12 cellular contexts compared by ENCODE assay signal in the genomic region with DNA sequence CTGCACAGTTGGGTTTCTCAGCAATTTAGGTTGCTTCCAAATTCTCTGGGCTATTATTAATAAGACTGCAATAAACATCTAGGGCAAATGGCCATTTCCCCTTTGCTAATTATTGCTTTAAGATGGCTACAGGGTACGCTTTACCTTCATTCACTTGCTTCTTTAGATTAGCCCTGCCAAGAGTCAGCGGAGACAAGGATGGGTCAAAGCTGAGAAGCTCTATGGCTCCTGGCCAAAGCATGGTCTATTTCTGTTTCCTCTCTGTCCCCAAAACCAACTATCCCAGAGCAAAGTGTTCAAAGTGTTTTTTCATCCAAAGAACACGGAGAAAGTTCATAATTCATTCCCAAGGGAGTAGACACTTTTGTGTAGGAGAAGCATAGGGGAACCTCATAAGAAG.
DNase-seq lines count a peak whose midpoint lies in the region; ATAC-seq and TF ChIP-seq lines count a peak whose summit lies in the region.
"Had no signal": no experiment of that assay in that cellular context is flagged by ENCODE, and none has a peak within 500 bp of the region (broad histone marks: within the 10 kb centered on the region; RNA-seq: fewer than 3 reads in every experiment).

No MANE protein-coding gene starts in this region.

- peaks cover 11 to 18% (median 12%) of the 10 kb centered on the region in 3 donors for H3K4me1 Mint-ChIP-seq in CD8-positive, alpha-beta memory T cell
- H3K4me1 Mint-ChIP-seq in naive thymus-derived CD4-positive, alpha-beta T cell = peaks cover 8 to 34% (median 23%) of the 10 kb centered on the region in 7 donors
- H3K4me1 Mint-ChIP-seq: B cell had no signal

- H3K36me3 Mint-ChIP-seq in CD8-positive, alpha-beta memory T cell = peaks cover 29 to 97% (median 66%) of the 10 kb centered on the region in 3 donors
- peaks cover 39 to 84% (median 73%) of the 10 kb centered on the region in 5 donors for H3K36me3 Mint-ChIP-seq in naive thymus-derived CD4-positive, alpha-beta T cell

- no peak for TF ChIP-seq CTCF in right atrium auricular region (IDR thresholded peaks at IDR 0.05)

- DNase-seq in Right ventricle myocardium inferior (ENCODE audit: missing footprints) = no peak
- no peak for DNase-seq in right atrium auricular region (ENCODE audit: low spot score)
- no peak for DNase-seq in CD8-positive, alpha-beta memory T cell
- DNase-seq in left cardiac atrium = no peak
- DNase-seq in naive thymus-derived CD4-positive, alpha-beta T cell = no peak
- DNase-seq in GOT3 (lab: John Stamatoyannopoulos, UW) = no peak
- DNase-seq in OCI-M2 (lab: John Stamatoyannopoulos, UW; ENCODE audit: unreplicated experiment) = no peak
- DNase-seq: C1 segment of cervical spinal cord, DMS53, GF-D8, HCEC 1CT had no signal

- peak overlapping the region in 1 of 2 donors; percentile 28 for H3K27ac ChIP-seq in right atrium auricular region
- H3K27ac ChIP-seq in CD8-positive, alpha-beta memory T cell (ENCODE audit: low read depth, low read length) = no peak overlapping the region
- H3K27ac ChIP-seq in naive thymus-derived CD4-positive, alpha-beta T cell (ENCODE audit: low read depth, low read length) = no peak overlapping the region

- no peaks in the 10 kb centered on the region for H3K27me3 ChIP-seq in right atrium auricular region
- H3K27me3 ChIP-seq in CD8-positive, alpha-beta memory T cell (ENCODE audit: insufficient read depth, low read length, poor library complexity, severe bottlenecking) = no peaks in the 10 kb centered on the region
- H3K27me3 ChIP-seq in naive thymus-derived CD4-positive, alpha-beta T cell (ENCODE audit: control insufficient read depth in 2 of 2, insufficient read depth in 2 of 2, low read length in 2 of 2) = no peaks in the 10 kb centered on the region

- POLR2A ChIA-PET in CD8-positive, alpha-beta memory T cell (lab: Charles Lee) = no interaction called here
- POLR2A ChIA-PET in naive thymus-derived CD4-positive, alpha-beta T cell (lab: Charles Lee) = interaction anchor here (0.6 kb wide), 1 partner anchor 12 kb away, joined by 3 read pairs; no protein-coding TSS in a partner anchor

- H3K4me3 ChIP-seq in right atrium auricular region = no peak overlapping the region
- H3K4me3 ChIP-seq in CD8-positive, alpha-beta memory T cell (ENCODE audit: low read length) = no peak overlapping the region
- no peak overlapping the region for H3K4me3 ChIP-seq in naive thymus-derived CD4-positive, alpha-beta T cell (ENCODE audit: low read length)

- H3K4me1 ChIP-seq in right atrium auricular region = peaks cover 0 to 22% of the 10 kb centered on the region in 2 donors
- no peaks in the 10 kb centered on the region for H3K4me1 ChIP-seq in CD8-positive, alpha-beta memory T cell (ENCODE audit: insufficient read depth, low read length)
- H3K4me1 ChIP-seq in naive thymus-derived CD4-positive, alpha-beta T cell (ENCODE audit: control insufficient read depth in 2 of 2, insufficient read depth in 2 of 2, low read length in 2 of 2) = no peaks in the 10 kb centered on the region

- H3K27ac Mint-ChIP-seq in CD8-positive, alpha-beta memory T cell = peak overlapping the region in 6 of 8 donors; percentile 10 to 85 (median 52)
- peak overlapping the region in 6 of 9 donors; percentile 13 to 68 (median 31) for H3K27ac Mint-ChIP-seq in naive thymus-derived CD4-positive, alpha-beta T cell
- H3K27ac Mint-ChIP-seq: B cell had no signal

- ATAC-seq in Right ventricle myocardium inferior = peak; percentile 55
- peak; percentile 22 to 67 for ATAC-seq in left cardiac atrium
- no peak for ATAC-seq in naive thymus-derived CD4-positive, alpha-beta T cell

- CTCF ChIA-PET in CD8-positive, alpha-beta memory T cell (lab: Charles Lee) = no interaction called here
- CTCF ChIA-PET in naive thymus-derived CD4-positive, alpha-beta T cell (lab: Charles Lee) = no interaction called here

- peaks cover 69% of the 10 kb centered on the region for H3K36me3 ChIP-seq in right atrium auricular region
- H3K36me3 ChIP-seq in CD8-positive, alpha-beta memory T cell (ENCODE audit: insufficient read depth, low read length) = peaks cover 84% of the 10 kb centered on the region
- peaks cover 47 to 96% (median 58%) of the 10 kb centered on the region in 3 experiments for H3K36me3 ChIP-seq in naive thymus-derived CD4-positive, alpha-beta T cell (ENCODE audit: control insufficient read depth in 2 of 3, insufficient read depth in 3 of 3, low read length in 3 of 3)

- no peaks in the 10 kb centered on the region for H3K9me3 Mint-ChIP-seq in CD8-positive, alpha-beta memory T cell
- H3K9me3 Mint-ChIP-seq in naive thymus-derived CD4-positive, alpha-beta T cell = peaks cover 0 to 7% (median 0%) of the 10 kb centered on the region in 11 donors

- no peak overlapping the region for H3K4me3 Mint-ChIP-seq in CD8-positive, alpha-beta memory T cell
- no peak overlapping the region for H3K4me3 Mint-ChIP-seq in naive thymus-derived CD4-positive, alpha-beta T cell
- H3K4me3 Mint-ChIP-seq: B cell had no signal

- intact Hi-C loops in Right ventricle myocardium inferior (cut with DNase I) = no loop called here
- intact Hi-C loops in left cardiac atrium (cut with DNase I) = no loop called here
- intact Hi-C loops in naive thymus-derived CD4-positive, alpha-beta T cell (cut with micrococcal nuclease) = no loop called here

- no peaks in the 10 kb centered on the region for H3K9me3 ChIP-seq in right atrium auricular region
- H3K9me3 ChIP-seq in CD8-positive, alpha-beta memory T cell (ENCODE audit: low read length) = no peaks in the 10 kb centered on the region
- H3K9me3 ChIP-seq in naive thymus-derived CD4-positive, alpha-beta T cell (ENCODE audit: control insufficient read depth in 2 of 3, low read length in 3 of 3) = no peaks in the 10 kb centered on the region

- no peaks in the 10 kb centered on the region for H3K27me3 Mint-ChIP-seq in CD8-positive, alpha-beta memory T cell
- H3K27me3 Mint-ChIP-seq in naive thymus-derived CD4-positive, alpha-beta T cell = no peaks in the 10 kb centered on the region
- H3K27me3 Mint-ChIP-seq: B cell had no signal
